ENCODE assay signal across 8 cellular contexts in the genomic region with DNA sequence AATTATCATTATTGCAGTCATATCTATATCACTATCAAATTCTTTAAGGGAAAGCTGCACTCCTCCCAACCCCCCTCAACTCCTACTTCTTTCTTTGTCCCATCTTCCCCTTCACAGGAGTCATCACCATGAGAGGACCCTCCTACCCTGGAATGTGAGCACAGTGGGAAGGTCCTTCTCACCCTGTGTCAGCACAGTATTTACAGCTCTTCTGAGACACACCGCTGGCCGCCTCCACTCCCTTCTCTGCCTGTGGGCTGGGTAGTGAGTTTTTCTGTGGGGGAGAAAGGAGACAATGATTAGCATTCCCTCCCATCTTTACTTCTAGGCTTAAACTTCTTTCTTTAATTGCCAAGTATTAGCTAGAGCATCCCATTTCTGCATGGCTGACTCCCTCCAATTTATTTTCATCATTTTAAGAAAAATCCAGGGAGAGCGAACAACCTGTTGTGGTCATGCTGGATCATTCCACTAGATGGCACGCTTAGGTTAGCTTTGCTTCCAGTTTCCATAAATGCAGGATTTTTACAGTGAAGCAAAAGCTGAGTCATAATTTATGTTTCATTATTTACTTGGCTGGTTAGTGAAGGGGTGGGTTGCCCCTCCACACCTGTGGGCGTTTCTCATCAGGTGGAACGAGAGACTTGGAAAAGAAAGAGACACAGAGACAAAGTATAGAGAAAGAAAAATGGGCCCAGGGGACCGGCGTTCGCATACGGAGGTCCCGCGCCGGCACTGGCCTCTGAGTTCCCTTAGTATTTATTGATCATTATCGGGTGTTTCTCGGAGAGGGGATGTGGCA.
DNase-seq lines count a peak whose midpoint lies in the region; ATAC-seq, FAIRE-seq and TF ChIP-seq lines count a peak whose summit lies in the region.

No MANE protein-coding gene starts in this region.

- no peaks in the 10 kb centered on the region for H3K36me3 Mint-ChIP-seq in activated naive CD4-positive, alpha-beta T cell treated with anti-CD3 and anti-CD28 coated beads, Interleukin-2, amount 10 ng/mL, durations not matched to agents 7 days and 5 days

- H3K27ac ChIP-seq in HCT116 (ENCODE audit: low read depth, low read length) (no peak overlapping the region), HepG2 (ENCODE audit: extremely low read length, insufficient read depth, low read length) (no peak overlapping the region)

- H3K79me2 ChIP-seq in HCT116 (ENCODE audit: insufficient read depth, low read length) (no peaks in the 10 kb centered on the region), HepG2 (ENCODE audit: insufficient read depth, low read length) (no peaks in the 10 kb centered on the region)

- in situ Hi-C loops in HepG2 (cut with HindIII; ENCODE audit: extremely low pct_ligation_motif_present, low pct_unique_long_range_greater_than_20kb) = loop anchor here (5.0 kb wide), 1 partner anchor 404 kb away; a partner anchor contains a TSS

- H4K20me1 ChIP-seq in HCT116 (ENCODE audit: insufficient read depth) (no peaks in the 10 kb centered on the region), HepG2 (ENCODE audit: insufficient read depth, low read length) (no peaks in the 10 kb centered on the region)

- WGBS in HepG2 (ENCODE audit: low lambda C conversion rate) = 15% methylated on average over 15 of the region's 15 CpGs

- H3K27ac Mint-ChIP-seq in activated naive CD4-positive, alpha-beta T cell treated with anti-CD3 and anti-CD28 coated beads, Interleukin-2, amount 10 ng/mL, durations not matched to agents 7 days and 5 days = no peak overlapping the region

- TF ChIP-seq CTCF in HCT116 (IDR thresholded peaks at IDR 0.05 in 2 of 3, conservative IDR thresholded peaks at IDR 0.05 in 1 of 3; ENCODE audit: borderline replicate concordance in 1 of 3, insufficient read depth in 1 of 3, low read depth in 2 of 3, low read length in 2 of 3) = peak; percentile 72 to 81 (median 73); a peak in 5 of 6 replicates
- TF ChIP-seq CTCF in HepG2 (CRISPR knock-in tag; IDR thresholded peaks at IDR 0.05) = peak; percentile 78

- H3K4me2 ChIP-seq in HCT116 (ENCODE audit: low read length) (no peak overlapping the region), HepG2 (ENCODE audit: low read depth, low read length) (peak overlapping the region; percentile 74)

- intact Hi-C loops in HCT116 (cut with micrococcal nuclease) = loop anchor here (1.0 to 2.0 kb wide), 2 partner anchors 404 to 452 kb away; no protein-coding TSS in a partner anchor
- intact Hi-C loops in HepG2 (cut with micrococcal nuclease; ENCODE audit: unreplicated experiment) = loop anchor here (1.0 kb wide), 4 partner anchors 174 to 452 kb away; no protein-coding TSS in a partner anchor

- DNase-seq in activated naive CD4-positive, alpha-beta T cell treated with anti-CD3 and anti-CD28 coated beads, Interleukin-2, amount 10 ng/mL, durations not matched to agents 7 days and 5 days = peak; percentile 57
- DNase-seq in activated naive CD4-positive, alpha-beta T cell treated with Interleukin-2 at 50 U/mL for 16 hours = no peak
- DNase-seq in HCT116 (ENCODE audit: low read depth, low spot score) (peak; percentile 36), Kasumi-1 (lab: John Stamatoyannopoulos, UW) (peak; percentile 70 to 82), SKM-1 treated with dmso at 0.1 percent for 144 hours (lab: John Stamatoyannopoulos, UW; ENCODE audit: unreplicated experiment) (peak; percentile 1), dermis microvascular lymphatic vessel endothelial cell (ENCODE audit: low read depth in 2 of 2) (peak; percentile 58 to 66), HepG2 (ENCODE audit: low spot score) (peak; percentile 25)
- peak; percentile 35 for DNase-seq in stimulated activated CD8-positive, alpha-beta memory T cell treated with anti-CD3 and anti-CD28 coated beads, Interleukin-4, amount 100 ng/mL, for 48 hours

- no peaks in the 10 kb centered on the region for H3K9me2 ChIP-seq in HCT116 (ENCODE audit: insufficient read depth)

- H3K4me1 Mint-ChIP-seq in activated naive CD4-positive, alpha-beta T cell treated with anti-CD3 and anti-CD28 coated beads, Interleukin-2, amount 10 ng/mL, durations not matched to agents 7 days and 5 days = peaks cover 13% of the 10 kb centered on the region

- peak; percentile 84 for TF ChIP-seq RAD21 in HCT116 (IDR thresholded peaks at IDR 0.05; ENCODE audit: low read depth)
- peak; percentile 55 for TF ChIP-seq RAD21 in HepG2 (CRISPR knock-in tag; IDR thresholded peaks at IDR 0.05)

- POLR2A ChIA-PET in HCT116 (lab: Charles Lee) = no interaction called here
- POLR2A ChIA-PET in HepG2 (lab: Yijun Ruan, JAX) = no interaction called here

- TF ChIP-seq EP300 in HepG2 (IDR thresholded peaks at IDR 0.05; ENCODE audit: low read depth in 2 of 2, low read length in 2 of 2) (no peak), HepG2 (CRISPR knock-in tag; IDR thresholded peaks at IDR 0.05; ENCODE audit: borderline replicate concordance) (no peak)

- H3K36me3 ChIP-seq in HCT116 (ENCODE audit: control insufficient read depth in 1 of 2, insufficient read depth in 2 of 2, low read length in 2 of 2) (no peaks in the 10 kb centered on the region), HepG2 (replicated peaks in 1 of 2; ENCODE audit: control insufficient read depth in 1 of 2, insufficient read depth in 2 of 2, low read length in 2 of 2) (no peaks in the 10 kb centered on the region)

- H3K27me3 ChIP-seq in HCT116 (ENCODE audit: insufficient read depth, low read length) (no peaks in the 10 kb centered on the region), HepG2 (ENCODE audit: control insufficient read depth in 1 of 2, insufficient read depth in 2 of 2, low read length in 2 of 2) (no peaks in the 10 kb centered on the region)

- peak overlapping the region; percentile 71 for H3K4me3 Mint-ChIP-seq in activated naive CD4-positive, alpha-beta T cell treated with anti-CD3 and anti-CD28 coated beads, Interleukin-2, amount 10 ng/mL, durations not matched to agents 7 days and 5 days

- no peaks in the 10 kb centered on the region for H3K9me3 Mint-ChIP-seq in activated naive CD4-positive, alpha-beta T cell treated with anti-CD3 and anti-CD28 coated beads, Interleukin-2, amount 10 ng/mL, durations not matched to agents 7 days and 5 days

- TF ChIP-seq POLR2A in HCT116 (IDR thresholded peaks at IDR 0.05; ENCODE audit: borderline replicate concordance, extremely low read depth, insufficient read depth, insufficient read length) (no peak), HepG2 (IDR thresholded peaks at IDR 0.05; ENCODE audit: insufficient read depth in 1 of 2, low read depth in 2 of 2, low read length in 2 of 2) (no peak)

- no peaks in the 10 kb centered on the region for H3K4me1 ChIP-seq in HCT116 (ENCODE audit: control insufficient read depth in 1 of 2, insufficient read depth in 2 of 2, low read length in 2 of 2)
- H3K4me1 ChIP-seq in HepG2 (ENCODE audit: insufficient read depth, low read length) = peaks cover 11% of the 10 kb centered on the region

- RAD21 ChIA-PET in HCT116 (lab: Charles Lee; ENCODE audit: low non-redundant PET in 1 of 2, low total read pairs in 2 of 2, uncharacterized antibody in 2 of 2, unreplicated experiment in 2 of 2) = interaction anchor here (1.0 to 1.4 kb wide), 5 partner anchors 107 to 483 kb away, joined by 3 to 7 read pairs (median 3); no protein-coding TSS in a partner anchor

- ATAC-seq in HCT116 = peak; percentile 72; the same call in 1 of the 2 replicates
- peak; percentile 90 for ATAC-seq in HepG2

- CTCF ChIA-PET in activated naive CD4-positive, alpha-beta T cell treated with anti-CD3 and anti-CD28 coated beads, Interleukin-2, amount 10 ng/mL, durations not matched to agents 7 days and 5 days (lab: Charles Lee) = interaction anchor here (0.8 to 2.5 kb wide), 5 partner anchors 8 to 452 kb away, joined by 3 to 21 read pairs (median 4); no protein-coding TSS in a partner anchor
- CTCF ChIA-PET in HCT116 (lab: Charles Lee) = interaction anchor here (0.7 to 3.1 kb wide), 14 partner anchors 10 to 483 kb away, joined by 3 to 33 read pairs (median 4); no protein-coding TSS in a partner anchor
- CTCF ChIA-PET in HepG2 (lab: Yijun Ruan, JAX; ENCODE audit: low intra/inter-chr PET ratio, low total read pairs) = interaction anchor here (1.3 to 1.7 kb wide), 3 partner anchors 399 to 452 kb away, joined by 5 to 11 read pairs (median 8); no protein-coding TSS in a partner anchor

- FAIRE-seq in HepG2 (lab: Jason Lieb, UNC) = peak; percentile 78

- no TSS peak for BruUV-seq in HCT116 (replicated peaks; lab: Mats Ljungman, UMichigan)
- BruUV-seq in HepG2 (replicated peaks; lab: Mats Ljungman, UMichigan) = no TSS peak

- H2AFZ ChIP-seq in HCT116 (ENCODE audit: low read depth, low read length, poor library complexity, severe bottlenecking) (no peak overlapping the region), HepG2 (ENCODE audit: low read length) (no peak overlapping the region)

- H3K9ac ChIP-seq in HCT116 (ENCODE audit: low read length) (no peak overlapping the region), HepG2 (ENCODE audit: insufficient read depth, low read depth, low read length) (no peak overlapping the region)

- no peak overlapping the region for H3K4me3 ChIP-seq in HCT116 (replicated peaks in 1 of 2; ENCODE audit: low read depth in 1 of 2, low read length in 2 of 2)
- H3K4me3 ChIP-seq in HepG2 (replicated peaks in 1 of 3; ENCODE audit: insufficient read depth in 1 of 3, low read depth in 2 of 3, low read length in 3 of 3) = peak overlapping the region; percentile 28 to 38 (median 29); a peak in 4 of 6 replicates

- no peaks in the 10 kb centered on the region for H3K9me3 ChIP-seq in HCT116 (ENCODE audit: control insufficient read depth in 1 of 2, insufficient read depth in 1 of 2, low read depth in 1 of 2, low read length in 2 of 2)
- no peaks in the 10 kb centered on the region for H3K9me3 ChIP-seq in HepG2 (ENCODE audit: low read length)

- H3K27me3 Mint-ChIP-seq in activated naive CD4-positive, alpha-beta T cell treated with anti-CD3 and anti-CD28 coated beads, Interleukin-2, amount 10 ng/mL, durations not matched to agents 7 days and 5 days = peaks cover 3% of the 10 kb centered on the region

TF ChIP-seq in HCT116, 20 proteins besides CTCF, POLR2A, EP300 and RAD21:
- no peak for TF ChIP-seq POLR2AphosphoS5 (IDR thresholded peaks at IDR 0.05; ENCODE audit: low read depth, low read length)
- no peak for TF ChIP-seq ELF1 (IDR thresholded peaks at IDR 0.05; ENCODE audit: borderline replicate concordance, low read depth)

TF ChIP-seq in HepG2, 621 proteins besides CTCF, POLR2A, EP300 and RAD21 (continues in another document):
- TF ChIP-seq SMC3 (IDR thresholded peaks at IDR 0.05; ENCODE audit: low read length) = peak; percentile 77
- TF ChIP-seq SOX6 (IDR thresholded peaks at IDR 0.05) = no peak
- no peak for TF ChIP-seq SOX6 (CRISPR knock-in tag; IDR thresholded peaks at IDR 0.05)
- TF ChIP-seq PHF20 (CRISPR knock-in tag; IDR thresholded peaks at IDR 0.05) = no peak
- TF ChIP-seq ZNF10 (CRISPR knock-in tag; IDR thresholded peaks at IDR 0.05; ENCODE audit: borderline replicate concordance, low read depth) = no peak
- TF ChIP-seq HOXA7 (CRISPR knock-in tag; IDR thresholded peaks at IDR 0.05) = no peak

Comparison
In these comparisons a context has a peak if more than half of its experiments do, and no peak if none do; other contexts are left out.
1. H3K4me3 ChIP-seq: peak in HepG2 (3 of 3); none in HCT116 (0 of 2).